ENCODE assay signal across 11 cellular contexts in the genomic region with DNA sequence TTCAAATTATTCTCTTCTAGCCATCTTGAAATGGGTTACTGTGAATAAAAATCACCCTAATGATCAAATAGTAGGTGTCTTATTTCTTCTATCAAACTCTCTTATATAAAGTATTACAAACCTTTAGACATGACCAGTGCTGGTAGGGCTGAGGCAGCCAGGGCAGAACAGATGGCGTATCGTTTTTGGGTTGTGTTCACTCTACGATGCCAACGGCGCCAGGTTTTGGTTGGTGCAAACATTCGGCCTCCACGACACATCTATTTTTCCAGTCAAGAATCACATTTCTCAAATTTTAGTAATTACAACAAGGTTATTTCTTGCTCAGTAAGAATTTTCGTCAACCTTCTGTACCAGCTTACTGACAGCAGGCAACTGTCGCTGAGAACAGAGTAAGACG. TPM values are rescaled to one million over a fixed set of nuclear protein-coding genes. Genes with fewer than 3 reads are reported as not detected.
DNase-seq lines count a peak whose midpoint lies in the region; ATAC-seq lines count a peak whose summit lies in the region.
"Had no signal": no experiment of that assay in that cellular context is flagged by ENCODE, and none has a peak within 500 bp of the region (broad histone marks: within the 10 kb centered on the region; RNA-seq: fewer than 3 reads in every experiment).

No MANE protein-coding gene starts in this region.

- peak overlapping the region; percentile 71; the same call in 1 of the 2 replicates for H3K4me3 ChIP-seq in iPS-18c (ENCODE audit: insufficient read depth, low read depth, low read length)

- intact Hi-C loops in activated T-helper 2 cell treated with anti-CD3 and anti-CD28 coated beads, Interferon-gamma antibody, Interleukin-2, Interleukin-4, amounts not matched to agents 10 μg/mL and 5 μg/mL and 100 μg/mL, durations not matched to agents 14 hours and 24 hours and 36 hours (cut with micrococcal nuclease), result no loop called here

- peak overlapping the region; percentile 100 for H3K4me3 Mint-ChIP-seq in activated T-helper 2 cell treated with anti-CD3 and anti-CD28 coated beads, Interferon-gamma antibody, Interleukin-2, Interleukin-4, amounts not matched to agents 10 μg/mL and 5 μg/mL and 100 μg/mL, durations not matched to agents 14 hours and 24 hours and 36 hours (ENCODE audit: low read depth)

- H3K27ac Mint-ChIP-seq in activated T-helper 2 cell treated with anti-CD3 and anti-CD28 coated beads, Interferon-gamma antibody, Interleukin-2, Interleukin-4, amounts not matched to agents 10 μg/mL and 5 μg/mL and 100 μg/mL, durations not matched to agents 14 hours and 24 hours and 36 hours, result peak overlapping the region; percentile 73

- H3K4me1 Mint-ChIP-seq in activated T-helper 2 cell treated with anti-CD3 and anti-CD28 coated beads, Interferon-gamma antibody, Interleukin-2, Interleukin-4, amounts not matched to agents 10 μg/mL and 5 μg/mL and 100 μg/mL, durations not matched to agents 14 hours and 24 hours and 36 hours (ENCODE audit: low read depth), result peaks cover 42% of the 10 kb centered on the region

- no peak for ATAC-seq in GM21515 (IDR thresholded peaks at IDR 0.05; ENCODE audit: unreplicated experiment)

- peaks cover 72% of the 10 kb centered on the region for H3K36me3 Mint-ChIP-seq in activated T-helper 2 cell treated with anti-CD3 and anti-CD28 coated beads, Interferon-gamma antibody, Interleukin-2, Interleukin-4, amounts not matched to agents 10 μg/mL and 5 μg/mL and 100 μg/mL, durations not matched to agents 14 hours and 24 hours and 36 hours (ENCODE audit: low read depth)

- H3K27me3 Mint-ChIP-seq in activated T-helper 2 cell treated with anti-CD3 and anti-CD28 coated beads, Interferon-gamma antibody, Interleukin-2, Interleukin-4, amounts not matched to agents 10 μg/mL and 5 μg/mL and 100 μg/mL, durations not matched to agents 14 hours and 24 hours and 36 hours (ENCODE audit: low read depth), result no peaks in the 10 kb centered on the region

- in situ Hi-C loops in KBM-7 (cut with MboI; ENCODE audit: low pct_unique_long_range_greater_than_20kb, low sequenced_read_pairs), result no loop called here

- DNase-seq in stimulated activated naive CD4-positive, alpha-beta T cell treated with Interleukin-2 at 50 U/mL for 16 hours (lab: John Stamatoyannopoulos, UW), result peak; percentile 3
- no peak for DNase-seq in stimulated activated naive CD4-positive, alpha-beta T cell (lab: John Stamatoyannopoulos, UW)
- no peak for DNase-seq in activated T-helper 2 cell treated with anti-CD3 and anti-CD28 coated beads, Interferon-gamma antibody, Interleukin-2, Interleukin-4, amounts not matched to agents 10 μg/mL and 5 μg/mL and 100 μg/mL, durations not matched to agents 14 hours and 24 hours and 36 hours (ENCODE audit: low spot score)
- DNase-seq in Kasumi-1 (lab: John Stamatoyannopoulos, UW) (no peak), epidermal melanocyte (ENCODE audit: insufficient read length, low spot score) (no peak), KBM-7 (no peak)
- DNase-seq: activated CD4-positive, alpha-beta T cell treated with anti-CD3 and anti-CD28 coated beads, Interleukin-2, amount 50 U/mL, for 4 hours; H7; NCI-H187 treated with DMSO at 0.1 percent for 48 hours had no signal

- no peaks in the 10 kb centered on the region for H3K9me3 Mint-ChIP-seq in activated T-helper 2 cell treated with anti-CD3 and anti-CD28 coated beads, Interferon-gamma antibody, Interleukin-2, Interleukin-4, amounts not matched to agents 10 μg/mL and 5 μg/mL and 100 μg/mL, durations not matched to agents 14 hours and 24 hours and 36 hours

- H3K9me3 ChIP-seq in iPS-18c (ENCODE audit: control insufficient read depth, insufficient read depth, low read length), result no peaks in the 10 kb centered on the region

RNA-seq across cellular contexts. Expression of a gene that starts 2.2 kb away (rescaled TPM):
- total RNA-seq in activated T-helper 2 cell treated with anti-CD3 and anti-CD28 coated beads, Interferon-gamma antibody, Interleukin-2, Interleukin-4, amounts not matched to agents 10 μg/mL and 5 μg/mL and 100 μg/mL, durations not matched to agents 14 hours and 24 hours and 36 hours, result 3,297 and 3,363 TPM in 2 replicates

RNA-seq across cellular contexts. Expression of a gene that starts 2.6 kb away (rescaled TPM):
- total RNA-seq in activated T-helper 2 cell treated with anti-CD3 and anti-CD28 coated beads, Interferon-gamma antibody, Interleukin-2, Interleukin-4, amounts not matched to agents 10 μg/mL and 5 μg/mL and 100 μg/mL, durations not matched to agents 14 hours and 24 hours and 36 hours, result 33.0 and 34.5 TPM in 2 replicates

RNA-seq across cellular contexts. Expression of a gene that starts 4.9 kb away (rescaled TPM):
- total RNA-seq in activated T-helper 2 cell treated with anti-CD3 and anti-CD28 coated beads, Interferon-gamma antibody, Interleukin-2, Interleukin-4, amounts not matched to agents 10 μg/mL and 5 μg/mL and 100 μg/mL, durations not matched to agents 14 hours and 24 hours and 36 hours, result 23.2 and 23.9 TPM in 2 replicates
